ENCODE assay signal across 7 cellular contexts in genomic region chr6:38796437-38796836, GRCh38.
DNase-seq lines count a peak whose midpoint lies in the region; ATAC-seq, FAIRE-seq and TF ChIP-seq lines count a peak whose summit lies in the region.
"Not testable (repeated sequence)": the region's sequence is repeated elsewhere in the genome, so short reads cannot be mapped to it uniquely, and the experiment has no call there.

No MANE protein-coding gene starts in this region.

- H3K4me3 Mint-ChIP-seq in GM23338, mesothelial cell of epicardium: not testable (repeated sequence)

- intact Hi-C loops in PC-3 (cut with micrococcal nuclease) (loop anchor here (5.0 kb wide), 1 partner anchor 44 kb away; no protein-coding TSS in a partner anchor), endothelial cell of umbilical vein (cut with micrococcal nuclease) (loop anchor here (1.0 kb wide), 2 partner anchors 9 to 93 kb away; partner anchors contain the start of gene GLO1)

- not testable (repeated sequence) for H3K9me3 Mint-ChIP-seq in GM23338, mesothelial cell of epicardium

- H3K27me3 ChIP-seq in GM23338 (ENCODE audit: insufficient read depth); PC-3 (ENCODE audit: low read length); endothelial cell of umbilical vein (ENCODE audit: control insufficient read depth in 2 of 2, insufficient read depth in 2 of 2, low read length in 2 of 2); small intestine (ENCODE audit: control insufficient read depth in 2 of 2, insufficient read depth in 2 of 2, low read length in 2 of 2): not testable (repeated sequence)

- TF ChIP-seq CTCF in C4-2B (conservative IDR thresholded peaks at IDR 0.05); GM23338 (conservative IDR thresholded peaks at IDR 0.05; ENCODE audit: low read depth in 2 of 2); PC-3 (conservative IDR thresholded peaks at IDR 0.05; ENCODE audit: low read depth, low read length); VCaP (conservative IDR thresholded peaks at IDR 0.05); endothelial cell of umbilical vein (IDR thresholded peaks at IDR 0.05; ENCODE audit: extremely low read depth in 1 of 2, insufficient read depth in 1 of 2, low read depth in 1 of 2, low read length in 2 of 2); mesothelial cell of epicardium (IDR thresholded peaks at IDR 0.05; ENCODE audit: unreplicated experiment): not testable (repeated sequence)

- WGBS in small intestine, 3 donors: 9 to 43% (median 29%) methylated on average over 9 of the region's 9 CpGs

- not testable (repeated sequence) for ATAC-seq in GM23338
- peak; percentile 26 for ATAC-seq in PC-3

- H4K20me1 ChIP-seq in GM23338 (replicated peaks; ENCODE audit: insufficient read depth); PC-3 (ENCODE audit: low read length); endothelial cell of umbilical vein (replicated peaks; ENCODE audit: control insufficient read depth, extremely low read depth, insufficient read depth, low read length): not testable (repeated sequence)

- H3K4me3 ChIP-seq in GM23338; small intestine (ENCODE audit: low read depth in 1 of 2, low read length in 2 of 2): not testable (repeated sequence)
- H3K4me3 ChIP-seq in PC-3 (ENCODE audit: low read length) (peak overlapping the region; percentile 58), endothelial cell of umbilical vein (replicated peaks in 1 of 3; ENCODE audit: insufficient read depth in 1 of 3, low read depth in 1 of 3, low read length in 3 of 3) (peak overlapping the region in 1 of 3 experiments; percentile 21)

- BruUV-seq in PC-3 (replicated peaks; lab: Mats Ljungman, UMichigan); endothelial cell of umbilical vein (replicated peaks; lab: Mats Ljungman, UMichigan): not testable (repeated sequence)

- POLR2A ChIA-PET in PC-3 (lab: Charles Lee; ENCODE audit: unreplicated experiment); endothelial cell of umbilical vein (lab: Charles Lee): not testable (repeated sequence)

- not testable (repeated sequence) for DNase-seq in GM23338 (ENCODE audit: low spot score); PC-3; endothelial cell of umbilical vein (ENCODE audit: low read depth, low spot score); mesothelial cell of epicardium (ENCODE audit: low spot score in 2 of 2, unreplicated experiment in 2 of 2)
- peak; percentile 27 for DNase-seq in small intestine

- CTCF ChIA-PET in PC-3 (lab: Charles Lee): interaction anchor here (1.2 to 1.4 kb wide), 2 partner anchors 17 to 137 kb away, joined by 3 to 6 read pairs; no protein-coding TSS in a partner anchor
- CTCF ChIA-PET in endothelial cell of umbilical vein (lab: Charles Lee): interaction anchor here (1.0 to 5.6 kb wide), 9 partner anchors 9 to 123 kb away, joined by 3 to 38 read pairs (median 6); no protein-coding TSS in a partner anchor

- not testable (repeated sequence) for H3K27me3 Mint-ChIP-seq in GM23338 (ENCODE audit: insufficient read depth, low read depth, poor library complexity); mesothelial cell of epicardium (ENCODE audit: low read depth)

- not testable (repeated sequence) for H3K4me1 ChIP-seq in GM23338 (ENCODE audit: insufficient read depth); small intestine (ENCODE audit: control insufficient read depth in 2 of 2, insufficient read depth in 1 of 2, low read depth in 1 of 2, low read length in 1 of 2)
- peaks cover 74% of the 10 kb centered on the region for H3K4me1 ChIP-seq in PC-3 (ENCODE audit: insufficient read depth, low read length)
- H3K4me1 ChIP-seq in endothelial cell of umbilical vein (ENCODE audit: control insufficient read depth, extremely low read depth, insufficient read depth, low read length): peaks cover 32% of the 10 kb centered on the region

- dilution Hi-C loops in endothelial cell of umbilical vein (cut with MboI; ENCODE audit: extremely low pct_ligation_motif_present, low sequenced_read_pairs): not testable (repeated sequence)

- H3K4me1 Mint-ChIP-seq in GM23338: not testable (repeated sequence)
- peaks cover 31% of the 10 kb centered on the region for H3K4me1 Mint-ChIP-seq in mesothelial cell of epicardium

- not testable (repeated sequence) for TF ChIP-seq POLR2A in endothelial cell of umbilical vein (IDR thresholded peaks at IDR 0.05; ENCODE audit: low read depth, low read length)

- H3K36me3 Mint-ChIP-seq in GM23338 (ENCODE audit: low read depth); mesothelial cell of epicardium: not testable (repeated sequence)

- not testable (repeated sequence) for H3K4me2 ChIP-seq in GM23338
- H3K4me2 ChIP-seq in PC-3 (ENCODE audit: low read length) (peak overlapping the region; percentile 82), endothelial cell of umbilical vein (ENCODE audit: insufficient read depth, low read length) (peak overlapping the region; percentile 74)

- not testable (repeated sequence) for H3K9me2 ChIP-seq in GM23338 (ENCODE audit: insufficient read depth); PC-3 (replicated peaks; ENCODE audit: low read length)

- H3K27ac Mint-ChIP-seq in GM23338: not testable (repeated sequence)
- H3K27ac Mint-ChIP-seq in mesothelial cell of epicardium: peak overlapping the region; percentile 66

- not testable (repeated sequence) for FAIRE-seq in endothelial cell of umbilical vein (lab: Jason Lieb, UNC); small intestine (lab: Jason Lieb, UNC)

- H3F3A ChIP-seq in GM23338 (replicated peaks; ENCODE audit: low read depth); PC-3 (ENCODE audit: low read length, unreplicated experiment): not testable (repeated sequence)

- not testable (repeated sequence) for H3K9me3 ChIP-seq in PC-3 (ENCODE audit: low read length); endothelial cell of umbilical vein (replicated peaks; ENCODE audit: control insufficient read depth, insufficient read depth, low read length); small intestine (ENCODE audit: control insufficient read depth, low read depth)

- H2AFZ ChIP-seq in GM23338 (peak overlapping the region; percentile 83), PC-3 (ENCODE audit: low read length) (0 out of 2 replicates have a peak overlapping the region, but pooled peaks have one; percentile 51), endothelial cell of umbilical vein (ENCODE audit: low read depth, low read length) (peak overlapping the region; percentile 75)

- not testable (repeated sequence) for H3K9me1 ChIP-seq in endothelial cell of umbilical vein (replicated peaks; ENCODE audit: control insufficient read depth, extremely low read depth, insufficient read depth, low read length)

- peak overlapping the region; percentile 100 for H3K27ac ChIP-seq in C4-2B
- H3K27ac ChIP-seq in GM23338 (ENCODE audit: low read depth); small intestine (ENCODE audit: low read depth in 1 of 2, low read length in 1 of 2): not testable (repeated sequence)
- peak overlapping the region; percentile 89 for H3K27ac ChIP-seq in PC-3 (ENCODE audit: low read length)
- H3K27ac ChIP-seq in VCaP: peak overlapping the region; percentile 100
- H3K27ac ChIP-seq in endothelial cell of umbilical vein (ENCODE audit: insufficient read depth, low read depth, low read length): peak overlapping the region; percentile 66

- not testable (repeated sequence) for H3K79me2 ChIP-seq in GM23338 (replicated peaks; ENCODE audit: insufficient read depth); PC-3 (ENCODE audit: low read length); endothelial cell of umbilical vein (ENCODE audit: control insufficient read depth, insufficient read depth, low read length)

- H3K9ac ChIP-seq in PC-3 (ENCODE audit: low read length) (peak overlapping the region; percentile 52), endothelial cell of umbilical vein (replicated peaks; ENCODE audit: extremely low read depth, insufficient read depth, low read length) (peak overlapping the region; percentile 12)

- not testable (repeated sequence) for H3K36me3 ChIP-seq in GM23338 (ENCODE audit: insufficient read depth); PC-3 (ENCODE audit: low read depth, low read length); endothelial cell of umbilical vein (ENCODE audit: control insufficient read depth in 2 of 2, extremely low read depth in 1 of 2, insufficient read depth in 2 of 2, low read length in 2 of 2); small intestine (ENCODE audit: control insufficient read depth in 2 of 2, insufficient read depth in 2 of 2, low read length in 2 of 2)
